Comparison of ENCODE assay signal across 12 cellular contexts in the genomic region with DNA sequence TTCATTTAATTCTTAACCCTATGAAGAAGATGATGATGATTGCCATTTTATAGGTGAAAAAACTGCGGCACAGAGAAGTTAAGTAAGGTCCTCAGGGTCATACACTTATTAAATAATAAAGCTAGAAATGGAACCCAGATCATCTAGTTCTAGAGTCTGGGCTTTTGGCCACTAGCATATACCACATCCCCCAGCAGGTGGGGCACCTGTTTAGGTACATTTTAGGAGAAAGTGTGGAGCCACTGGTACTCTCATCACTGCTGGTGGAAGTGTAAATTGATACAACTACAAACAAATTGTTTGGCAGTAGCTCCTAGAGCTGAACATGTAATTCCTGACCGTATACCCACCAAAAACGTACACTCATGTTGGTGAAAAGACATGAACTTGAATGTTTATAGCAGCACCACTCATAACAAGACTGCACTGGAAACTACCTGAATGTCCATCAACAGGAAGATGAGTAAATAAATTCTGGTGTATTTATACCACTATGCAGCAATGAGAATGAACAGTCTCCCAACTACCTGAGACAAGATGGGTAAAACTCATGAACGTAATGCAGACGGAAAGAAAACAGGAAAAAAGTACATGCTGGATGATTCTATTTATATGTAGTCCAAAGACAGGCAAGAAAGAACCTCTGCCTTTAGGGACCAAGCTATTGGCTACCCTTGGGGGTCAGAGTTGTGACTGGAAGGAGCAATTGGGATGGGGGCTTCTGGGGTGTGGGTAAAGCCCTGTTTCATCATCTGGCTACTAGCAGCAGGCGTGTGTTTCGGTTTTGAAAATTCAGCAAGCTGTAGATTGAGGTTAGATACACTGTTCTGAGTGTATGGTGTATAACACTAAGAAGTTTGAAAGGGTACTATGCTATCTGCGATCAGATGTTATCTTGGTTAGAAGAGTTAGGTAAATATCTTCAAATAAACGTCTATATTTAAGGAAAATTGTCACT.
DNase-seq lines count a peak whose midpoint lies in the region; ATAC-seq lines count a peak whose summit lies in the region.
"Had no signal": no experiment of that assay in that cellular context is flagged by ENCODE, and none has a peak within 500 bp of the region (broad histone marks: within the 10 kb centered on the region; RNA-seq: fewer than 3 reads in every experiment).

No MANE protein-coding gene starts in this region.

- H3K9me3 Mint-ChIP-seq in memory B cell: no peaks in the 10 kb centered on the region

- H3K27ac Mint-ChIP-seq in memory B cell: no peak overlapping the region

- H3K36me3 Mint-ChIP-seq in memory B cell: no peaks in the 10 kb centered on the region
- H3K36me3 Mint-ChIP-seq: immature natural killer cell had no signal

- peaks cover 4% of the 10 kb centered on the region for H3K4me1 Mint-ChIP-seq in memory B cell

- no peak for DNase-seq in activated CD4-positive, CD25-positive, alpha-beta regulatory T cell (lab: John Stamatoyannopoulos, UW)
- DNase-seq in memory B cell (ENCODE audit: low spot score in 2 of 2): no peak
- DNase-seq in NCI-H1694 (lab: John Stamatoyannopoulos, UW): no peak
- no peak for DNase-seq in NCI-H446 treated with DMSO at 0.1 percent for 48 hours (lab: John Stamatoyannopoulos, UW)
- DNase-seq: activated CD4-positive, CD25-positive, alpha-beta regulatory T cell treated with anti-CD3 and anti-CD28 coated beads, Interleukin-2, amount 50 U/mL, for 72 hours; cerebellar nuclear complex; immature natural killer cell; MG63 had no signal

- peaks cover 2% of the 10 kb centered on the region for H3K27me3 Mint-ChIP-seq in memory B cell

- H3K4me3 Mint-ChIP-seq in memory B cell: peak overlapping the region; percentile 4

- peak; percentile 30 to 41 for ATAC-seq in activated CD4-positive, CD25-positive, alpha-beta regulatory T cell treated with anti-CD3 and anti-CD28 coated beads, Interleukin-2, amount 50 U/mL, for 24 hours
- ATAC-seq in GM21390 (IDR thresholded peaks at IDR 0.05; ENCODE audit: unreplicated experiment) (peak; percentile 49), HG03432 (IDR thresholded peaks at IDR 0.05; ENCODE audit: unreplicated experiment) (peak; percentile 68), memory B cell (ENCODE audit: low read depth) (no peak), HG03521 (IDR thresholded peaks at IDR 0.05; ENCODE audit: unreplicated experiment) (no peak)

Comparison
In these comparisons a context has a peak if more than half of its experiments do, and no peak if none do; other contexts are left out.
1. ATAC-seq: peak in activated CD4-positive, CD25-positive, alpha-beta regulatory T cell treated with anti-CD3 and anti-CD28 coated beads, Interleukin-2, amount 50 U/mL, for 24 hours (2 of 2), GM21390 (single experiment) and HG03432 (single experiment); none in memory B cell (single experiment) and HG03521 (single experiment).